Comparison of ENCODE assay signal across 10 cellular contexts in genomic region chr5:173001229-173001841, GRCh38. TPM values are rescaled to one million over a fixed set of nuclear protein-coding genes. Genes with fewer than 3 reads are reported as not detected.
DNase-seq lines count a peak whose midpoint lies in the region; ATAC-seq and TF ChIP-seq lines count a peak whose summit lies in the region.
"Had no signal": no experiment of that assay in that cellular context is flagged by ENCODE, and none has a peak within 500 bp of the region (broad histone marks: within the 10 kb centered on the region; RNA-seq: fewer than 3 reads in every experiment).

No MANE protein-coding gene starts in this region.

- no peaks in the 10 kb centered on the region for H3K27me3 ChIP-seq in MM.1S (replicated peaks; ENCODE audit: insufficient read depth, low read length)
- H3K27me3 ChIP-seq in prostate gland (replicated peaks; ENCODE audit: insufficient read depth): no peaks in the 10 kb centered on the region

- WGBS in prostate gland: 88% methylated on average over 9 of the region's 9 CpGs

- H3K4me3 ChIP-seq in MM.1S (ENCODE audit: low read length) (peak overlapping the region; percentile 20), prostate gland (no peak overlapping the region)
- H3K4me3 ChIP-seq: mucosa of descending colon had no signal

- H3K4me1 Mint-ChIP-seq in progenitor cell of endocrine pancreas (ENCODE audit: low read depth): peaks cover 2% of the 10 kb centered on the region

- TF ChIP-seq POLR2A in prostate gland (IDR thresholded peaks at IDR 0.05): no peak

- peak overlapping the region; percentile 48 for H3K4me2 ChIP-seq in MM.1S (ENCODE audit: low read depth, low read length)
- H3K4me2 ChIP-seq: KMS-11 had no signal

- peak overlapping the region; percentile 24; the same call in 1 of the 2 replicates for H3K9ac ChIP-seq in MM.1S (ENCODE audit: low read length)
- H3K9ac ChIP-seq: KMS-11 had no signal

- H3K27me3 Mint-ChIP-seq in progenitor cell of endocrine pancreas: no peaks in the 10 kb centered on the region

- H3K27ac Mint-ChIP-seq in progenitor cell of endocrine pancreas: peak overlapping the region; percentile 46

- peak; percentile 85 for DNase-seq in MM.1S
- no peak for DNase-seq in progenitor cell of endocrine pancreas (ENCODE audit: low spot score, unreplicated experiment)
- DNase-seq in NCI-H524 treated with DMSO at 0.1 percent for 48 hours (lab: John Stamatoyannopoulos, UW): no peak
- no peak for DNase-seq in prostate gland (ENCODE audit: low spot score)
- DNase-seq in NCI-H1436 treated with DMSO at 0.1 percent for 48 hours (lab: John Stamatoyannopoulos, UW): no peak
- DNase-seq: mucosa of descending colon; stimulated activated CD4-positive, alpha-beta T cell treated with anti-CD3 and anti-CD28 coated beads, Interleukin-2, amount 100 ng/mL, for 48 hours had no signal

- H3K36me3 ChIP-seq in MM.1S (replicated peaks; ENCODE audit: insufficient read depth, low read length): no peaks in the 10 kb centered on the region; the same call in 1 of the 2 replicates
- H3K36me3 ChIP-seq in prostate gland: no peaks in the 10 kb centered on the region

- no peaks in the 10 kb centered on the region for H3K9me3 Mint-ChIP-seq in progenitor cell of endocrine pancreas (ENCODE audit: low read depth)

- peaks cover 99% of the 10 kb centered on the region for H3K79me2 ChIP-seq in MM.1S (ENCODE audit: low read length)

- H3K9me2 ChIP-seq in MM.1S (replicated peaks; ENCODE audit: insufficient read depth, low read length): no peaks in the 10 kb centered on the region

- 0 out of 2 replicates have a peak, but pooled peaks cover 10% of the 10 kb centered on the region for H4K20me1 ChIP-seq in MM.1S (ENCODE audit: insufficient read depth, low read length)

- intact Hi-C loops in prostate gland (cut with DNase I): no loop called here

- no peaks in the 10 kb centered on the region for H3K9me3 ChIP-seq in MM.1S (replicated peaks; ENCODE audit: insufficient read depth, low read length)
- H3K9me3 ChIP-seq in prostate gland: no peaks in the 10 kb centered on the region
- H3K9me3 ChIP-seq: mucosa of descending colon had no signal

- TF ChIP-seq CTCF in MM.1S (IDR thresholded peaks at IDR 0.05; ENCODE audit: low read length) (no peak), progenitor cell of endocrine pancreas (IDR thresholded peaks at IDR 0.05; ENCODE audit: unreplicated experiment) (no peak), prostate gland (IDR thresholded peaks at IDR 0.05) (no peak)

- no peak overlapping the region for H3K4me3 Mint-ChIP-seq in progenitor cell of endocrine pancreas (ENCODE audit: low read depth)

- peaks cover 10% of the 10 kb centered on the region for H3K36me3 Mint-ChIP-seq in progenitor cell of endocrine pancreas (ENCODE audit: insufficient read depth)

- H3F3A ChIP-seq in MM.1S (ENCODE audit: insufficient read depth, low read length): peaks cover 28% of the 10 kb centered on the region

- ATAC-seq in GM18909 (IDR thresholded peaks at IDR 0.05; ENCODE audit: poor library complexity, unreplicated experiment) (peak; percentile 87), GM21737 (IDR thresholded peaks at IDR 0.05; ENCODE audit: unreplicated experiment) (peak; percentile 61)
- ATAC-seq: mucosa of descending colon had no signal

- H3K27ac ChIP-seq in MM.1S (ENCODE audit: low read length) (peak overlapping the region; percentile 70; the same call in 1 of the 2 replicates), prostate gland (peak overlapping the region in 1 of 2 donors; percentile 81)
- H3K27ac ChIP-seq: KMS-11 had no signal

- H2AFZ ChIP-seq in MM.1S (ENCODE audit: low read length): no peak overlapping the region

- H3K4me1 ChIP-seq in MM.1S (ENCODE audit: low read length) (peaks cover 34% of the 10 kb centered on the region), prostate gland (replicated peaks) (peaks cover 8% of the 10 kb centered on the region)

RNA-seq across cellular contexts. Expression of gene ATP6V0E1, which starts 17.8 kb away (rescaled TPM):
- 137 and 142 TPM in 2 replicates for total RNA-seq in progenitor cell of endocrine pancreas
- 100 to 1,000 TPM; 171 to 232 TPM for total RNA-seq in prostate gland

RNA-seq across cellular contexts. Expression of gene RPL26L1, which starts 42.1 kb away (rescaled TPM):
- 36.1 and 38.4 TPM in 2 replicates for total RNA-seq in progenitor cell of endocrine pancreas
- 10 to 100 TPM; 20.4 to 47.6 TPM for total RNA-seq in prostate gland

RNA-seq across cellular contexts. Expression of gene CREBRF, which starts 54.8 kb away (rescaled TPM):
- total RNA-seq in progenitor cell of endocrine pancreas (17.4 and 17.8 TPM in 2 replicates), prostate gland (10 to 100 TPM; 21.5 to 52.3 TPM)
